In the genomic region with DNA sequence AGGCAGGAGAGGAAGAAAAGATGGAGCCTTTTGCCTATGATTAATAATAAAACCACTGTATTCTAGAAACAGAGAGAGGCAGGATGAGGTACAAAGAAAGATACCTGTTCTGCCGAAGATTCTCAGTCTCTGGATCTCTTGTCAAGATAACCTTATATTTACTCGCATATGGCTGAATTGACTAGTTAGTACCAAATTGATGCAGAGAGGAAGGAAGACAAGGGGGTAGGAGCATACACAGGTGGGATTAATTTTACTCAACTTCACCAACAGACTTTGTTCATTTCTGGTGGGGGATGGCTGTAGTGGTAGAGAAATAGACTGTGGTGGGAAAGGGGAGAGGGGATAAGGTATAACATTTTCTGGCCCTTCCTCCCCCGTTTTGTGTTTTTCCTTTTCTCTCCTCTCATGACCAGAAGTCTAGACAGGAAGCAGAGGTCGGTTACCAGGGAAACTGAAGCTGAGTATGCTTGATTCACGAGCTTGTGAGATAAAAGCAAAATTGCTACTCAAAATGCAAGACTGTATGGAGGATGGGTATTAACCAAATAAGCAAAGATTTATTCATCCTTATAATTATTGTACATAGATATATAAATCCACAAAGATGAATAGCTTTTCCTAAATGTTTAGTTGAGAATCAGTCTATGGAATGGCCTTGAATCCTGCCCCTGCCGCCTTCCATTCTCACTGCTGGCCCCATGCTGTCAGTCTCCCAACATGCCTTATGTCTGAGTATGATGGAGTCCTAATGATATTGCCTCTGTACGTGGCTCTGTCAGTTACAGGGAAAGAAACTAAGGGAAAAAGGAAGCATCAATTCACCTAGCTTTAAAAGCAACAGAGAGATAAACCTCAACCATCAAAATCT, we compare ENCODE assay signal across 9 cellular contexts. TPM values are rescaled to one million over a fixed set of nuclear protein-coding genes. Genes with fewer than 3 reads are reported as not detected.
A peak's percentile ranks its signal among the peaks of the same experiment; 100 is the strongest.
DNase-seq lines count a peak whose midpoint lies in the region; ATAC-seq and TF ChIP-seq lines count a peak whose summit lies in the region.
"Had no signal": no experiment of that assay in that cellular context is flagged by ENCODE, and none has a peak within 500 bp of the region (broad histone marks: within the 10 kb centered on the region; RNA-seq: fewer than 3 reads in every experiment).

No MANE protein-coding gene starts in this region.

- H3K79me2 ChIP-seq in PC-9 (ENCODE audit: low read depth) = no peaks in the 10 kb centered on the region

- H3K36me3 Mint-ChIP-seq in effector memory CD8-positive, alpha-beta T cell (ENCODE audit: insufficient read depth) = no peaks in the 10 kb centered on the region

- no peak overlapping the region for H3K4me2 ChIP-seq in PC-9

- peak overlapping the region; percentile 80 to 81 for H3K4me3 Mint-ChIP-seq in effector memory CD8-positive, alpha-beta T cell

- H3K4me3 ChIP-seq in PC-9 = no peak overlapping the region
- H3K4me3 ChIP-seq: mucosa of descending colon had no signal

- peak overlapping the region; percentile 85 to 92 for H3K27ac Mint-ChIP-seq in effector memory CD8-positive, alpha-beta T cell

- POLR2A ChIA-PET in PC-9 (lab: Charles Lee; ENCODE audit: unreplicated experiment) = no interaction called here

- CTCF ChIA-PET in PC-9 (lab: Charles Lee) = interaction anchor here (0.6 to 0.7 kb wide), 2 partner anchors 49 to 336 kb away, joined by 3 to 4 read pairs; no protein-coding TSS in a partner anchor

- no peaks in the 10 kb centered on the region for H4K20me1 ChIP-seq in PC-9 (ENCODE audit: insufficient read depth)

- ATAC-seq in activated CD4-positive, CD25-positive, alpha-beta regulatory T cell treated with anti-CD3 and anti-CD28 coated beads, Interleukin-2, amount 50 U/mL, for 24 hours = peak; percentile 81 to 89
- peak; percentile 24; the same call in 2 of the 3 replicates for ATAC-seq in SK-N-SH treated with all-trans-retinoic acid at 6 μM for 48 hours
- peak; percentile 87 for ATAC-seq in effector memory CD8-positive, alpha-beta T cell (replicated peaks)
- ATAC-seq in HG03565 (IDR thresholded peaks at IDR 0.05; ENCODE audit: unreplicated experiment) = no peak

- H3K36me3 ChIP-seq in PC-9 (ENCODE audit: low read depth) = no peaks in the 10 kb centered on the region

- H3K9me3 Mint-ChIP-seq in effector memory CD8-positive, alpha-beta T cell = no peaks in the 10 kb centered on the region

- no peaks in the 10 kb centered on the region for H3F3A ChIP-seq in PC-9 (ENCODE audit: insufficient read depth, low read depth)

- intact Hi-C loops in PC-9 (cut with micrococcal nuclease; ENCODE audit: unreplicated experiment) = loop anchor here (5.0 kb wide), 2 partner anchors 165 to 415 kb away; no protein-coding TSS in a partner anchor

- BruUV-seq in PC-9 (replicated peaks; lab: Mats Ljungman, UMichigan) = no TSS peak

- peaks cover 10 to 15% of the 10 kb centered on the region in 2 donors for H3K4me1 Mint-ChIP-seq in effector memory CD8-positive, alpha-beta T cell (ENCODE audit: low read depth in 2 of 2)

- no peaks in the 10 kb centered on the region for H3K9me2 ChIP-seq in PC-9 (ENCODE audit: insufficient read depth)

- H3K9me3 ChIP-seq in PC-9 (ENCODE audit: insufficient read depth, low read depth) = no peaks in the 10 kb centered on the region
- H3K9me3 ChIP-seq: mucosa of descending colon had no signal

- no peaks in the 10 kb centered on the region for H3K4me1 ChIP-seq in PC-9 (replicated peaks; ENCODE audit: insufficient read depth)

- H3K27me3 Mint-ChIP-seq in effector memory CD8-positive, alpha-beta T cell = peaks cover 0 to 5% of the 10 kb centered on the region in 2 donors

- H3K27me3 ChIP-seq in PC-9 (ENCODE audit: insufficient read depth, low read depth) = no peaks in the 10 kb centered on the region

- no peak for DNase-seq in activated CD4-positive, CD25-positive, alpha-beta regulatory T cell treated with anti-CD3 and anti-CD28 coated beads, Interleukin-2, amount 50 U/mL, for 72 hours
- peak; percentile 5 to 16 (median 15) for DNase-seq in effector memory CD8-positive, alpha-beta T cell
- DNase-seq in retina (peak; percentile 3), iPS-NIHi7 (ENCODE audit: extremely low spot score) (no peak), PC-9 (no peak)

- no peak overlapping the region for H2AFZ ChIP-seq in PC-9

- H3K27ac ChIP-seq in PC-9 = no peak overlapping the region

- no peak for TF ChIP-seq CTCF in PC-9 (conservative IDR thresholded peaks at IDR 0.05)

TF ChIP-seq in SK-N-SH treated with all-trans-retinoic acid at 6 μM for 48 hours, 23 proteins besides CTCF, POLR2A, EP300 and RAD21:
- TF ChIP-seq GLIS3 (CRISPR knock-in tag; IDR thresholded peaks at IDR 0.05) (no peak), ARNTL (CRISPR knock-in tag; IDR thresholded peaks at IDR 0.05; ENCODE audit: borderline replicate concordance, low read depth) (no peak), ZNF70 (CRISPR knock-in tag; IDR thresholded peaks at IDR 0.05) (no peak), TOX (CRISPR knock-in tag; IDR thresholded peaks at IDR 0.05; ENCODE audit: borderline replicate concordance) (no peak), ZFP30 (CRISPR knock-in tag; IDR thresholded peaks at IDR 0.05) (no peak), OSR1 (CRISPR knock-in tag; IDR thresholded peaks at IDR 0.05) (no peak), BACH2 (CRISPR knock-in tag; IDR thresholded peaks at IDR 0.05; ENCODE audit: borderline replicate concordance) (no peak), ZNF565 (CRISPR knock-in tag; conservative IDR thresholded peaks at IDR 0.05; ENCODE audit: low read depth) (no peak), ISL1 (CRISPR knock-in tag; IDR thresholded peaks at IDR 0.05) (no peak), ZNF8 (CRISPR knock-in tag; IDR thresholded peaks at IDR 0.05) (no peak), ZFP3 (CRISPR knock-in tag; IDR thresholded peaks at IDR 0.05) (no peak)
- TF ChIP-seq, protein P1, sequence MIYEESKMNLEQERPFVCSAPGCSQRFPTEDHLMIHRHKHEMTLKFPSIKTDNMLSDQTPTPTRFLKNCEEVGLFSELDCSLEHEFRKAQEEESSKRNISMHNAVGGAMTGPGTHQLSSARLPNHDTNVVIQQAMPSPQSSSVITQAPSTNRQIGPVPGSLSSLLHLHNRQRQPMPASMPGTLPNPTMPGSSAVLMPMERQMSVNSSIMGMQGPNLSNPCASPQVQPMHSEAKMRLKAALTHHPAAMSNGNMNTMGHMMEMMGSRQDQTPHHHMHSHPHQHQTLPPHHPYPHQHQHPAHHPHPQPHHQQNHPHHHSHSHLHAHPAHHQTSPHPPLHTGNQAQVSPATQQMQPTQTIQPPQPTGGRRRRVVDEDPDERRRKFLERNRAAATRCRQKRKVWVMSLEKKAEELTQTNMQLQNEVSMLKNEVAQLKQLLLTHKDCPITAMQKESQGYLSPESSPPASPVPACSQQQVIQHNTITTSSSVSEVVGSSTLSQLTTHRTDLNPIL (CRISPR knock-in tag; IDR thresholded peaks at IDR 0.05; ENCODE audit: low read depth) = no peak
- TF ChIP-seq, protein P2, sequence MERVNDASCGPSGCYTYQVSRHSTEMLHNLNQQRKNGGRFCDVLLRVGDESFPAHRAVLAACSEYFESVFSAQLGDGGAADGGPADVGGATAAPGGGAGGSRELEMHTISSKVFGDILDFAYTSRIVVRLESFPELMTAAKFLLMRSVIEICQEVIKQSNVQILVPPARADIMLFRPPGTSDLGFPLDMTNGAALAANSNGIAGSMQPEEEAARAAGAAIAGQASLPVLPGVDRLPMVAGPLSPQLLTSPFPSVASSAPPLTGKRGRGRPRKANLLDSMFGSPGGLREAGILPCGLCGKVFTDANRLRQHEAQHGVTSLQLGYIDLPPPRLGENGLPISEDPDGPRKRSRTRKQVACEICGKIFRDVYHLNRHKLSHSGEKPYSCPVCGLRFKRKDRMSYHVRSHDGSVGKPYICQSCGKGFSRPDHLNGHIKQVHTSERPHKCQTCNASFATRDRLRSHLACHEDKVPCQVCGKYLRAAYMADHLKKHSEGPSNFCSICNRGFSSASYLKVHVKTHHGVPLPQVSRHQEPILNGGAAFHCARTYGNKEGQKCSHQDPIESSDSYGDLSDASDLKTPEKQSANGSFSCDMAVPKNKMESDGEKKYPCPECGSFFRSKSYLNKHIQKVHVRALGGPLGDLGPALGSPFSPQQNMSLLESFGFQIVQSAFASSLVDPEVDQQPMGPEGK (CRISPR knock-in tag; IDR thresholded peaks at IDR 0.05; ENCODE audit: borderline replicate concordance) = no peak
- TF ChIP-seq, protein P3, sequence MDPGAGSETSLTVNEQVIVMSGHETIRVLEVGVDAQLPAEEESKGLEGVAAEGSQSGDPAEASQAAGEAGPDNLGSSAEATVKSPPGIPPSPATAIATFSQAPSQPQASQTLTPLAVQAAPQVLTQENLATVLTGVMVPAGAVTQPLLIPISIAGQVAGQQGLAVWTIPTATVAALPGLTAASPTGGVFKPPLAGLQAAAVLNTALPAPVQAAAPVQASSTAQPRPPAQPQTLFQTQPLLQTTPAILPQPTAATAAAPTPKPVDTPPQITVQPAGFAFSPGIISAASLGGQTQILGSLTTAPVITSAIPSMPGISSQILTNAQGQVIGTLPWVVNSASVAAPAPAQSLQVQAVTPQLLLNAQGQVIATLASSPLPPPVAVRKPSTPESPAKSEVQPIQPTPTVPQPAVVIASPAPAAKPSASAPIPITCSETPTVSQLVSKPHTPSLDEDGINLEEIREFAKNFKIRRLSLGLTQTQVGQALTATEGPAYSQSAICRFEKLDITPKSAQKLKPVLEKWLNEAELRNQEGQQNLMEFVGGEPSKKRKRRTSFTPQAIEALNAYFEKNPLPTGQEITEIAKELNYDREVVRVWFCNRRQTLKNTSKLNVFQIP (CRISPR knock-in tag; IDR thresholded peaks at IDR 0.05; ENCODE audit: borderline replicate concordance, low read depth) = no peak

RNA-seq across cellular contexts. Expression of a gene that starts 17.8 kb away (rescaled TPM):
- total RNA-seq in PC-9 (2021) = not detected in 2 replicates
- total RNA-seq: mucosa of descending colon had no signal

RNA-seq across cellular contexts. Expression of a gene that starts 26.3 kb away (rescaled TPM):
- total RNA-seq in PC-9 (2021) = not detected in 2 replicates
- total RNA-seq: mucosa of descending colon had no signal

RNA-seq across cellular contexts. Expression of a gene that starts 31.8 kb away (rescaled TPM):
- total RNA-seq in PC-9 (2021) = not detected in 2 replicates
- total RNA-seq: mucosa of descending colon had no signal

RNA-seq across cellular contexts. Expression of a gene that starts 56.9 kb away (rescaled TPM):
- 48.0 and 57.7 TPM in 2 replicates for total RNA-seq in PC-9 (2021)

Comparison
In these comparisons a context has a peak if more than half of its experiments do, and no peak if none do; other contexts are left out.
1. DNase-seq: peak in effector memory CD8-positive, alpha-beta T cell (3 of 3) and retina (single experiment); none in activated CD4-positive, CD25-positive, alpha-beta regulatory T cell treated with anti-CD3 and anti-CD28 coated beads, Interleukin-2, amount 50 U/mL, for 72 hours (single experiment), iPS-NIHi7 (single experiment) and PC-9 (0 of 2).